In the genomic region with DNA sequence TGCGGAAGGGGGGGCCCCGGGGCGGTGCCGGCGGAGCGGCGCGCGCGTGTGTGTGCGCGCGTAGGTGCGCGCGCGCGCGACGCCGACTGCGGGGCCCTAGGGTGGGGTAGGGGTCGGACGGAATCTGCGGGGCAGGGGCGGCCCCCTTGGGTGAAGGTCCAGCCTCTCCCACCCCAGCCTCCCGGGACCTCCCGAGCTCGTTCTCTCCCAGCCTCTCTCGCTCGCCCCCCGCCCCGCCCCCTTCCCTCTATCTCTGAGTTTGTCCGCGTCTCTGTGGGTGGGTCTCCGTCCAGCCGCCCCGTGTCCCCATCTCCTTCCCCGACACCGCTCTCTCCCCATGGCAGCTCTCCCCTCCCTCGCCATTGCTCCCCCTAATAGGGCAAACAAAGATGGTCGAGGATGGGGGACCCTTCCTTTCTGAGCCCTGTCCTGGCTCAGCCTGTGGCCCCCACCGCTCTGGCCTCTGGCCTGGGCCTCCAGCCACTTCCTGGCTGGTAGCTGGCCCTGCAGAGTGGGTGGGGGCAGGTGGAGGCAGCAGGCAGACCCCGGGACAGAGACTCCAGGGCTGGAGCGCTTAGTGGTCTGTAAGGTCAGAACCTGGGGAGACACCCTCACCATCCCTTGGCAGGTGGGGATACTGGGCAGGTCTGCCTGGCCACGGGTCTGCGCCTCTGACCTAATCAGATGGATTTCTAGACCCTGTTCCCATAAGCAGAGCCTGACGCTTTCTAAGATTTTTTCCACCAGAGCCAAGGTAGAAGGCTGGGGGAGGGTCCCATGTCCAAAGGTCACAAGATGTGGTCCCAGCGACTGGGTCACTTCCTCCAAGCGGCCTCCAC, we compare ENCODE assay signal across 1 cellular context.
TF ChIP-seq lines count a peak whose summit lies in the region.

No MANE protein-coding gene starts in this region.

TF ChIP-seq in H1, 55 proteins besides CTCF, POLR2A, EP300 and RAD21:
- no peak for TF ChIP-seq FOSL1 (IDR thresholded peaks at IDR 0.05; ENCODE audit: insufficient read depth, low read depth, low read length)
- TF ChIP-seq BRCA1 (IDR thresholded peaks at IDR 0.05; ENCODE audit: low read depth, low read length): no peak
- TF ChIP-seq SUZ12 (IDR thresholded peaks at IDR 0.05; ENCODE audit: low read length): no peak
- TF ChIP-seq SRF (IDR thresholded peaks at IDR 0.05; ENCODE audit: low read depth, low read length): no peak
- TF ChIP-seq KDM4A (IDR thresholded peaks at IDR 0.05; ENCODE audit: low read depth, low read length, severe bottlenecking): no peak
- TF ChIP-seq, protein P1, sequence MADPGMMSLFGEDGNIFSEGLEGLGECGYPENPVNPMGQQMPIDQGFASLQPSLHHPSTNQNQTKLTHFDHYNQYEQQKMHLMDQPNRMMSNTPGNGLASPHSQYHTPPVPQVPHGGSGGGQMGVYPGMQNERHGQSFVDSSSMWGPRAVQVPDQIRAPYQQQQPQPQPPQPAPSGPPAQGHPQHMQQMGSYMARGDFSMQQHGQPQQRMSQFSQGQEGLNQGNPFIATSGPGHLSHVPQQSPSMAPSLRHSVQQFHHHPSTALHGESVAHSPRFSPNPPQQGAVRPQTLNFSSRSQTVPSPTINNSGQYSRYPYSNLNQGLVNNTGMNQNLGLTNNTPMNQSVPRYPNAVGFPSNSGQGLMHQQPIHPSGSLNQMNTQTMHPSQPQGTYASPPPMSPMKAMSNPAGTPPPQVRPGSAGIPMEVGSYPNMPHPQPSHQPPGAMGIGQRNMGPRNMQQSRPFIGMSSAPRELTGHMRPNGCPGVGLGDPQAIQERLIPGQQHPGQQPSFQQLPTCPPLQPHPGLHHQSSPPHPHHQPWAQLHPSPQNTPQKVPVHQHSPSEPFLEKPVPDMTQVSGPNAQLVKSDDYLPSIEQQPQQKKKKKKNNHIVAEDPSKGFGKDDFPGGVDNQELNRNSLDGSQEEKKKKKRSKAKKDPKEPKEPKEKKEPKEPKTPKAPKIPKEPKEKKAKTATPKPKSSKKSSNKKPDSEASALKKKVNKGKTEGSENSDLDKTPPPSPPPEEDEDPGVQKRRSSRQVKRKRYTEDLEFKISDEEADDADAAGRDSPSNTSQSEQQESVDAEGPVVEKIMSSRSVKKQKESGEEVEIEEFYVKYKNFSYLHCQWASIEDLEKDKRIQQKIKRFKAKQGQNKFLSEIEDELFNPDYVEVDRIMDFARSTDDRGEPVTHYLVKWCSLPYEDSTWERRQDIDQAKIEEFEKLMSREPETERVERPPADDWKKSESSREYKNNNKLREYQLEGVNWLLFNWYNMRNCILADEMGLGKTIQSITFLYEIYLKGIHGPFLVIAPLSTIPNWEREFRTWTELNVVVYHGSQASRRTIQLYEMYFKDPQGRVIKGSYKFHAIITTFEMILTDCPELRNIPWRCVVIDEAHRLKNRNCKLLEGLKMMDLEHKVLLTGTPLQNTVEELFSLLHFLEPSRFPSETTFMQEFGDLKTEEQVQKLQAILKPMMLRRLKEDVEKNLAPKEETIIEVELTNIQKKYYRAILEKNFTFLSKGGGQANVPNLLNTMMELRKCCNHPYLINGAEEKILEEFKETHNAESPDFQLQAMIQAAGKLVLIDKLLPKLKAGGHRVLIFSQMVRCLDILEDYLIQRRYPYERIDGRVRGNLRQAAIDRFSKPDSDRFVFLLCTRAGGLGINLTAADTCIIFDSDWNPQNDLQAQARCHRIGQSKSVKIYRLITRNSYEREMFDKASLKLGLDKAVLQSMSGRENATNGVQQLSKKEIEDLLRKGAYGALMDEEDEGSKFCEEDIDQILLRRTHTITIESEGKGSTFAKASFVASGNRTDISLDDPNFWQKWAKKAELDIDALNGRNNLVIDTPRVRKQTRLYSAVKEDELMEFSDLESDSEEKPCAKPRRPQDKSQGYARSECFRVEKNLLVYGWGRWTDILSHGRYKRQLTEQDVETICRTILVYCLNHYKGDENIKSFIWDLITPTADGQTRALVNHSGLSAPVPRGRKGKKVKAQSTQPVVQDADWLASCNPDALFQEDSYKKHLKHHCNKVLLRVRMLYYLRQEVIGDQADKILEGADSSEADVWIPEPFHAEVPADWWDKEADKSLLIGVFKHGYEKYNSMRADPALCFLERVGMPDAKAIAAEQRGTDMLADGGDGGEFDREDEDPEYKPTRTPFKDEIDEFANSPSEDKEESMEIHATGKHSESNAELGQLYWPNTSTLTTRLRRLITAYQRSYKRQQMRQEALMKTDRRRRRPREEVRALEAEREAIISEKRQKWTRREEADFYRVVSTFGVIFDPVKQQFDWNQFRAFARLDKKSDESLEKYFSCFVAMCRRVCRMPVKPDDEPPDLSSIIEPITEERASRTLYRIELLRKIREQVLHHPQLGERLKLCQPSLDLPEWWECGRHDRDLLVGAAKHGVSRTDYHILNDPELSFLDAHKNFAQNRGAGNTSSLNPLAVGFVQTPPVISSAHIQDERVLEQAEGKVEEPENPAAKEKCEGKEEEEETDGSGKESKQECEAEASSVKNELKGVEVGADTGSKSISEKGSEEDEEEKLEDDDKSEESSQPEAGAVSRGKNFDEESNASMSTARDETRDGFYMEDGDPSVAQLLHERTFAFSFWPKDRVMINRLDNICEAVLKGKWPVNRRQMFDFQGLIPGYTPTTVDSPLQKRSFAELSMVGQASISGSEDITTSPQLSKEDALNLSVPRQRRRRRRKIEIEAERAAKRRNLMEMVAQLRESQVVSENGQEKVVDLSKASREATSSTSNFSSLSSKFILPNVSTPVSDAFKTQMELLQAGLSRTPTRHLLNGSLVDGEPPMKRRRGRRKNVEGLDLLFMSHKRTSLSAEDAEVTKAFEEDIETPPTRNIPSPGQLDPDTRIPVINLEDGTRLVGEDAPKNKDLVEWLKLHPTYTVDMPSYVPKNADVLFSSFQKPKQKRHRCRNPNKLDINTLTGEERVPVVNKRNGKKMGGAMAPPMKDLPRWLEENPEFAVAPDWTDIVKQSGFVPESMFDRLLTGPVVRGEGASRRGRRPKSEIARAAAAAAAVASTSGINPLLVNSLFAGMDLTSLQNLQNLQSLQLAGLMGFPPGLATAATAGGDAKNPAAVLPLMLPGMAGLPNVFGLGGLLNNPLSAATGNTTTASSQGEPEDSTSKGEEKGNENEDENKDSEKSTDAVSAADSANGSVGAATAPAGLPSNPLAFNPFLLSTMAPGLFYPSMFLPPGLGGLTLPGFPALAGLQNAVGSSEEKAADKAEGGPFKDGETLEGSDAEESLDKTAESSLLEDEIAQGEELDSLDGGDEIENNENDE (IDR thresholded peaks at IDR 0.05; ENCODE audit: insufficient replicate concordance, low read length): no peak
- TF ChIP-seq, protein P2, sequence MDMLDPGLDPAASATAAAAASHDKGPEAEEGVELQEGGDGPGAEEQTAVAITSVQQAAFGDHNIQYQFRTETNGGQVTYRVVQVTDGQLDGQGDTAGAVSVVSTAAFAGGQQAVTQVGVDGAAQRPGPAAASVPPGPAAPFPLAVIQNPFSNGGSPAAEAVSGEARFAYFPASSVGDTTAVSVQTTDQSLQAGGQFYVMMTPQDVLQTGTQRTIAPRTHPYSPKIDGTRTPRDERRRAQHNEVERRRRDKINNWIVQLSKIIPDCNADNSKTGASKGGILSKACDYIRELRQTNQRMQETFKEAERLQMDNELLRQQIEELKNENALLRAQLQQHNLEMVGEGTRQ (IDR thresholded peaks at IDR 0.05; ENCODE audit: low read length): no peak
- TF ChIP-seq HDAC6 (IDR thresholded peaks at IDR 0.05; ENCODE audit: low read depth, low read length): no peak
- TF ChIP-seq POLR2AphosphoS5 (IDR thresholded peaks at IDR 0.05; ENCODE audit: low read depth, low read length): no peak
- TF ChIP-seq, protein P3, sequence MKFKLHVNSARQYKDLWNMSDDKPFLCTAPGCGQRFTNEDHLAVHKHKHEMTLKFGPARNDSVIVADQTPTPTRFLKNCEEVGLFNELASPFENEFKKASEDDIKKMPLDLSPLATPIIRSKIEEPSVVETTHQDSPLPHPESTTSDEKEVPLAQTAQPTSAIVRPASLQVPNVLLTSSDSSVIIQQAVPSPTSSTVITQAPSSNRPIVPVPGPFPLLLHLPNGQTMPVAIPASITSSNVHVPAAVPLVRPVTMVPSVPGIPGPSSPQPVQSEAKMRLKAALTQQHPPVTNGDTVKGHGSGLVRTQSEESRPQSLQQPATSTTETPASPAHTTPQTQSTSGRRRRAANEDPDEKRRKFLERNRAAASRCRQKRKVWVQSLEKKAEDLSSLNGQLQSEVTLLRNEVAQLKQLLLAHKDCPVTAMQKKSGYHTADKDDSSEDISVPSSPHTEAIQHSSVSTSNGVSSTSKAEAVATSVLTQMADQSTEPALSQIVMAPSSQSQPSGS (IDR thresholded peaks at IDR 0.05; ENCODE audit: low read length): no peak
- TF ChIP-seq GABPA (IDR thresholded peaks at IDR 0.05; ENCODE audit: borderline replicate concordance, insufficient read depth, low read length): no peak
